ENCODE assay signal across 16 cellular contexts in the genomic region with DNA sequence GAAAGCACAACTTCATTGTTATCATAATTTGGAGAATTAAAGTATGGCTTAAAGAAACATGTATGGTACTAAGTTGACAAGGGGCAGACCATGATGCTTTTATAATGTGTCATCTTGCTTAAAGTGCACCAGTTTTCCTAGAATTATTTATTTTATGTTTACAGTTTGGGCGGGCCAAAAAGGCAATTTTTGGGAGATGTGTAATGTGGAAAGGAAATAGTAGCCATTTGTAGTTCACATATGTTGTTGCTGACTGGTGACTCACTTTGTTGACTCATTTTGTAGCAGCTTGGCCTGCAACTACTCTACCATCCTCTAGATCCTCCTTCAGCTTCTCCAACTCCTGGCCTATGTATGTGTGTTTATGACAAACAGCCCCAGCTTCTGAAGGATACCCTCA. TPM values are rescaled to one million over a fixed set of nuclear protein-coding genes. Genes with fewer than 3 reads are reported as not detected.
DNase-seq lines count a peak whose midpoint lies in the region; ATAC-seq and TF ChIP-seq lines count a peak whose summit lies in the region.
"Had no signal": no experiment of that assay in that cellular context is flagged by ENCODE, and none has a peak within 500 bp of the region (broad histone marks: within the 10 kb centered on the region; RNA-seq: fewer than 3 reads in every experiment).

No MANE protein-coding gene starts in this region.

- H3K36me3 Mint-ChIP-seq in MCF 10A (ENCODE audit: insufficient read depth, unreplicated experiment), result peaks cover 11% of the 10 kb centered on the region
- no peaks in the 10 kb centered on the region for H3K36me3 Mint-ChIP-seq in stimulated activated effector memory CD8-positive, alpha-beta T cell treated with anti-CD3 and anti-CD28 coated beads, Interleukin-12 subunit alpha, Interleukin-12 subunit beta, amount 100 ng/mL, for 72 hours

- no peak overlapping the region for H3K4me3 Mint-ChIP-seq in MCF 10A (ENCODE audit: unreplicated experiment)
- no peak overlapping the region for H3K4me3 Mint-ChIP-seq in stimulated activated effector memory CD8-positive, alpha-beta T cell treated with anti-CD3 and anti-CD28 coated beads, Interleukin-12 subunit alpha, Interleukin-12 subunit beta, amount 100 ng/mL, for 72 hours
- H3K4me3 Mint-ChIP-seq: activated CD4-positive, alpha-beta memory T cell treated with anti-CD3 and anti-CD28 coated beads, Interleukin-2, amount 10 ng/mL, durations not matched to agents 7 days and 5 days; activated naive CD8-positive, alpha-beta T cell; type B pancreatic cell had no signal

- H3K4me1 Mint-ChIP-seq in MCF 10A (ENCODE audit: insufficient read depth, unreplicated experiment), result peaks cover 10% of the 10 kb centered on the region
- H3K4me1 Mint-ChIP-seq in stimulated activated effector memory CD8-positive, alpha-beta T cell treated with anti-CD3 and anti-CD28 coated beads, Interleukin-12 subunit alpha, Interleukin-12 subunit beta, amount 100 ng/mL, for 72 hours, result peaks cover 22% of the 10 kb centered on the region

- ATAC-seq in SK-N-SH treated with all-trans-retinoic acid at 6 μM for 48 hours, result peak; percentile 44; the same call in 1 of the 3 replicates
- peak; percentile 88 for ATAC-seq in stimulated activated effector memory CD8-positive, alpha-beta T cell treated with anti-CD3 and anti-CD28 coated beads, Interleukin-12 subunit alpha, Interleukin-12 subunit beta, amount 100 ng/mL, for 72 hours
- no peak for ATAC-seq in HG03108 (IDR thresholded peaks at IDR 0.05; ENCODE audit: unreplicated experiment)
- ATAC-seq: sciatic nerve had no signal

- H3K27me3 Mint-ChIP-seq in MCF 10A (ENCODE audit: insufficient read depth, unreplicated experiment), result no peaks in the 10 kb centered on the region
- H3K27me3 Mint-ChIP-seq: activated CD4-positive, alpha-beta memory T cell treated with anti-CD3 and anti-CD28 coated beads, Interleukin-2, amount 10 ng/mL, durations not matched to agents 7 days and 5 days; activated naive CD8-positive, alpha-beta T cell; type B pancreatic cell had no signal

- no peaks in the 10 kb centered on the region for H3K9me3 ChIP-seq in breast epithelium

- peak overlapping the region; percentile 81 for H3K27ac Mint-ChIP-seq in MCF 10A (ENCODE audit: low read depth, unreplicated experiment)
- H3K27ac Mint-ChIP-seq in stimulated activated effector memory CD8-positive, alpha-beta T cell treated with anti-CD3 and anti-CD28 coated beads, Interleukin-12 subunit alpha, Interleukin-12 subunit beta, amount 100 ng/mL, for 72 hours, result no peak overlapping the region
- H3K27ac Mint-ChIP-seq: activated CD4-positive, alpha-beta memory T cell treated with anti-CD3 and anti-CD28 coated beads, Interleukin-2, amount 10 ng/mL, durations not matched to agents 7 days and 5 days; activated naive CD8-positive, alpha-beta T cell; type B pancreatic cell had no signal

- no peak overlapping the region for H3K27ac ChIP-seq in breast epithelium
- H3K27ac ChIP-seq: BLaER1 had no signal

- CTCF ChIA-PET in MCF 10A (lab: Yijun Ruan, JAX), result interaction anchor here (0.6 kb wide), 2 partner anchors 11 to 285 kb away, joined by 3 to 5 read pairs; no protein-coding TSS in a partner anchor

- H3K9me3 Mint-ChIP-seq in MCF 10A (ENCODE audit: unreplicated experiment), result peaks cover 20% of the 10 kb centered on the region
- H3K9me3 Mint-ChIP-seq in stimulated activated effector memory CD8-positive, alpha-beta T cell treated with anti-CD3 and anti-CD28 coated beads, Interleukin-12 subunit alpha, Interleukin-12 subunit beta, amount 100 ng/mL, for 72 hours, result peaks cover 6% of the 10 kb centered on the region

- no peaks in the 10 kb centered on the region for H3K36me3 ChIP-seq in breast epithelium

- H3K4me1 ChIP-seq in breast epithelium, result no peaks in the 10 kb centered on the region
- H3K4me1 ChIP-seq: BLaER1 had no signal

- POLR2A ChIA-PET in MCF 10A (lab: Yijun Ruan, JAX), result interaction anchor here (0.9 to 1.2 kb wide), 2 partner anchors 11 to 63 kb away, joined by 3 to 4 read pairs; no protein-coding TSS in a partner anchor

- no peak overlapping the region for H3K4me3 ChIP-seq in breast epithelium
- H3K4me3 ChIP-seq: BLaER1 had no signal

- intact Hi-C loops in MCF 10A (cut with micrococcal nuclease) (no loop called here), breast epithelium (cut with DNase I; ENCODE audit: low total_unique reads) (no loop called here)

- TF ChIP-seq POLR2A in breast epithelium (IDR thresholded peaks at IDR 0.05), result no peak

- no TSS peak for BruUV-seq in MCF 10A (replicated peaks; lab: Mats Ljungman, UMichigan)

- TF ChIP-seq CTCF in MCF 10A (IDR thresholded peaks at IDR 0.05; ENCODE audit: unreplicated experiment) (no peak), breast epithelium (IDR thresholded peaks at IDR 0.05) (no peak)

- DNase-seq in MCF 10A (ENCODE audit: unreplicated experiment) (peak; percentile 58), breast epithelium (ENCODE audit: low spot score in 2 of 2) (no peak), fibroblast of peridontal ligament (ENCODE audit: extremely low read depth) (peak; percentile 85), Kasumi-1 (lab: John Stamatoyannopoulos, UW) (no peak)
- DNase-seq in stimulated activated effector memory CD8-positive, alpha-beta T cell treated with anti-CD3 and anti-CD28 coated beads, Interleukin-12 subunit alpha, Interleukin-12 subunit beta, amount 100 ng/mL, for 72 hours (ENCODE audit: low spot score in 2 of 2), result no peak
- no peak for DNase-seq in stimulated activated CD8-positive, alpha-beta memory T cell treated with anti-CD3 and anti-CD28 coated beads, Interleukin-4, amount 100 ng/mL, for 48 hours
- DNase-seq: activated CD4-positive, alpha-beta memory T cell treated with anti-CD3 and anti-CD28 coated beads, Interleukin-2, amount 10 ng/mL, durations not matched to agents 7 days and 5 days; effector CD8-positive, alpha-beta T cell; GDM1; NCI-H1694 treated with DMSO at 0.1 percent for 48 hours had no signal

- H3K27me3 ChIP-seq in breast epithelium, result no peaks in the 10 kb centered on the region
- H3K27me3 ChIP-seq: BLaER1 had no signal

TF ChIP-seq in SK-N-SH treated with all-trans-retinoic acid at 6 μM for 48 hours, 23 proteins besides CTCF, POLR2A, EP300 and RAD21:
- TF ChIP-seq, protein P1, sequence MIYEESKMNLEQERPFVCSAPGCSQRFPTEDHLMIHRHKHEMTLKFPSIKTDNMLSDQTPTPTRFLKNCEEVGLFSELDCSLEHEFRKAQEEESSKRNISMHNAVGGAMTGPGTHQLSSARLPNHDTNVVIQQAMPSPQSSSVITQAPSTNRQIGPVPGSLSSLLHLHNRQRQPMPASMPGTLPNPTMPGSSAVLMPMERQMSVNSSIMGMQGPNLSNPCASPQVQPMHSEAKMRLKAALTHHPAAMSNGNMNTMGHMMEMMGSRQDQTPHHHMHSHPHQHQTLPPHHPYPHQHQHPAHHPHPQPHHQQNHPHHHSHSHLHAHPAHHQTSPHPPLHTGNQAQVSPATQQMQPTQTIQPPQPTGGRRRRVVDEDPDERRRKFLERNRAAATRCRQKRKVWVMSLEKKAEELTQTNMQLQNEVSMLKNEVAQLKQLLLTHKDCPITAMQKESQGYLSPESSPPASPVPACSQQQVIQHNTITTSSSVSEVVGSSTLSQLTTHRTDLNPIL (CRISPR knock-in tag; IDR thresholded peaks at IDR 0.05; ENCODE audit: low read depth), result no peak
- TF ChIP-seq, protein P2, sequence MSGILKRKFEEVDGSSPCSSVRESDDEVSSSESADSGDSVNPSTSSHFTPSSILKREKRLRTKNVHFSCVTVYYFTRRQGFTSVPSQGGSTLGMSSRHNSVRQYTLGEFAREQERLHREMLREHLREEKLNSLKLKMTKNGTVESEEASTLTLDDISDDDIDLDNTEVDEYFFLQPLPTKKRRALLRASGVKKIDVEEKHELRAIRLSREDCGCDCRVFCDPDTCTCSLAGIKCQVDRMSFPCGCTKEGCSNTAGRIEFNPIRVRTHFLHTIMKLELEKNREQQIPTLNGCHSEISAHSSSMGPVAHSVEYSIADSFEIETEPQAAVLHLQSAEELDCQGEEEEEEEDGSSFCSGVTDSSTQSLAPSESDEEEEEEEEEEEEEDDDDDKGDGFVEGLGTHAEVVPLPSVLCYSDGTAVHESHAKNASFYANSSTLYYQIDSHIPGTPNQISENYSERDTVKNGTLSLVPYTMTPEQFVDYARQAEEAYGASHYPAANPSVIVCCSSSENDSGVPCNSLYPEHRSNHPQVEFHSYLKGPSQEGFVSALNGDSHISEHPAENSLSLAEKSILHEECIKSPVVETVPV (CRISPR knock-in tag; IDR thresholded peaks at IDR 0.05), result no peak
- TF ChIP-seq RARB (CRISPR knock-in tag; IDR thresholded peaks at IDR 0.05) (no peak), SNAI2 (CRISPR knock-in tag; IDR thresholded peaks at IDR 0.05) (no peak), OSR1 (CRISPR knock-in tag; IDR thresholded peaks at IDR 0.05) (no peak), ZFP3 (CRISPR knock-in tag; IDR thresholded peaks at IDR 0.05) (no peak), BACH2 (CRISPR knock-in tag; IDR thresholded peaks at IDR 0.05; ENCODE audit: borderline replicate concordance) (no peak), ESRRG (CRISPR knock-in tag; IDR thresholded peaks at IDR 0.05) (no peak), ZNF565 (CRISPR knock-in tag; conservative IDR thresholded peaks at IDR 0.05; ENCODE audit: low read depth) (no peak), ISL1 (CRISPR knock-in tag; IDR thresholded peaks at IDR 0.05) (no peak), ZNF8 (CRISPR knock-in tag; IDR thresholded peaks at IDR 0.05) (no peak), GLIS3 (CRISPR knock-in tag; IDR thresholded peaks at IDR 0.05) (no peak), PPARA (CRISPR knock-in tag; IDR thresholded peaks at IDR 0.05; ENCODE audit: borderline replicate concordance) (no peak), TOX (CRISPR knock-in tag; IDR thresholded peaks at IDR 0.05; ENCODE audit: borderline replicate concordance) (no peak)
- TF ChIP-seq, protein P3, sequence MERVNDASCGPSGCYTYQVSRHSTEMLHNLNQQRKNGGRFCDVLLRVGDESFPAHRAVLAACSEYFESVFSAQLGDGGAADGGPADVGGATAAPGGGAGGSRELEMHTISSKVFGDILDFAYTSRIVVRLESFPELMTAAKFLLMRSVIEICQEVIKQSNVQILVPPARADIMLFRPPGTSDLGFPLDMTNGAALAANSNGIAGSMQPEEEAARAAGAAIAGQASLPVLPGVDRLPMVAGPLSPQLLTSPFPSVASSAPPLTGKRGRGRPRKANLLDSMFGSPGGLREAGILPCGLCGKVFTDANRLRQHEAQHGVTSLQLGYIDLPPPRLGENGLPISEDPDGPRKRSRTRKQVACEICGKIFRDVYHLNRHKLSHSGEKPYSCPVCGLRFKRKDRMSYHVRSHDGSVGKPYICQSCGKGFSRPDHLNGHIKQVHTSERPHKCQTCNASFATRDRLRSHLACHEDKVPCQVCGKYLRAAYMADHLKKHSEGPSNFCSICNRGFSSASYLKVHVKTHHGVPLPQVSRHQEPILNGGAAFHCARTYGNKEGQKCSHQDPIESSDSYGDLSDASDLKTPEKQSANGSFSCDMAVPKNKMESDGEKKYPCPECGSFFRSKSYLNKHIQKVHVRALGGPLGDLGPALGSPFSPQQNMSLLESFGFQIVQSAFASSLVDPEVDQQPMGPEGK (CRISPR knock-in tag; IDR thresholded peaks at IDR 0.05; ENCODE audit: borderline replicate concordance), result no peak
TF ChIP-seq in SK-N-SH treated with all-trans-retinoic acid at 6 μM for 48 hours: peak in this region for 0.

RNA-seq across cellular contexts. Expression of a gene that starts 7.7 kb away (rescaled TPM):
- 20.5 and 30.1 TPM in 2 replicates for total RNA-seq in MCF 10A (2022)
- total RNA-seq in breast epithelium, result 10 to 100 TPM; 12.5 to 33.2 (median 21.3) TPM

RNA-seq across cellular contexts. Expression of a gene that starts 41.5 kb away (rescaled TPM):
- total RNA-seq in MCF 10A (2022) (22.5 and 26.5 TPM in 2 replicates), breast epithelium (10 to 100 TPM; 27.2 to 44.5 (median 38.0) TPM)

Comparison
In these comparisons a context has a peak if more than half of its experiments do, and no peak if none do; other contexts are left out.
1. DNase-seq: peak in MCF 10A (single experiment) and fibroblast of peridontal ligament (single experiment); none in breast epithelium (0 of 2), stimulated activated effector memory CD8-positive, alpha-beta T cell treated with anti-CD3 and anti-CD28 coated beads, Interleukin-12 subunit alpha, Interleukin-12 subunit beta, amount 100 ng/mL, for 72 hours (0 of 2), Kasumi-1 (0 of 2) and stimulated activated CD8-positive, alpha-beta memory T cell treated with anti-CD3 and anti-CD28 coated beads, Interleukin-4, amount 100 ng/mL, for 48 hours (single experiment).